In genomic region chr3:61965770-61966131, GRCh38 we compare ENCODE assay signal across 12 cellular contexts.
DNase-seq lines count a peak whose midpoint lies in the region; ATAC-seq and TF ChIP-seq lines count a peak whose summit lies in the region.
"Had no signal": no experiment of that assay in that cellular context is flagged by ENCODE, and none has a peak within 500 bp of the region (broad histone marks: within the 10 kb centered on the region; RNA-seq: fewer than 3 reads in every experiment).

No MANE protein-coding gene starts in this region.

- H3K9me3 Mint-ChIP-seq in Caco-2 (ENCODE audit: unreplicated experiment) = no peaks in the 10 kb centered on the region

- POLR2A ChIA-PET in Caco-2 (lab: Charles Lee) = no interaction called here
- POLR2A ChIA-PET in HCT116 (lab: Charles Lee) = no interaction called here

- H2AFZ ChIP-seq in HCT116 (ENCODE audit: low read depth, low read length, poor library complexity, severe bottlenecking) = no peak overlapping the region

- no peaks in the 10 kb centered on the region for H3K9me2 ChIP-seq in HCT116 (ENCODE audit: insufficient read depth)

- RAD21 ChIA-PET in HCT116 (lab: Charles Lee; ENCODE audit: low non-redundant PET in 1 of 2, low total read pairs in 2 of 2, uncharacterized antibody in 2 of 2, unreplicated experiment in 2 of 2) = no interaction called here

- no peak overlapping the region for H3K4me3 Mint-ChIP-seq in Caco-2 (ENCODE audit: unreplicated experiment)
- H3K4me3 Mint-ChIP-seq: CD4-positive, CD25-positive, alpha-beta regulatory T cell had no signal

- TF ChIP-seq RAD21 in HCT116 (IDR thresholded peaks at IDR 0.05; ENCODE audit: low read depth) = no peak

- TF ChIP-seq CTCF in Caco-2 (IDR thresholded peaks at IDR 0.05; ENCODE audit: insufficient read depth in 1 of 2, low read depth in 1 of 2, low read length in 1 of 2, severe bottlenecking in 1 of 2, unreplicated experiment in 1 of 2) (no peak), HCT116 (IDR thresholded peaks at IDR 0.05 in 2 of 3, conservative IDR thresholded peaks at IDR 0.05 in 1 of 3; ENCODE audit: borderline replicate concordance in 1 of 3, insufficient read depth in 1 of 3, low read depth in 2 of 3, low read length in 2 of 3) (no peak), left lung (IDR thresholded peaks at IDR 0.05) (no peak)

- H3K4me3 ChIP-seq in Caco-2 (ENCODE audit: low read depth, low read length) = no peak overlapping the region
- H3K4me3 ChIP-seq in HCT116 (replicated peaks in 1 of 2; ENCODE audit: low read depth in 1 of 2, low read length in 2 of 2) = no peak overlapping the region
- H3K4me3 ChIP-seq in left lung = no peak overlapping the region
- H3K4me3 ChIP-seq: BLaER1 treated with 17β-estradiol and CSF1 and Interleukin-3, amounts not matched to agents 10 nM and 100 nM had no signal

- H3K36me3 Mint-ChIP-seq in Caco-2 (ENCODE audit: insufficient read depth, unreplicated experiment) = peaks cover 5% of the 10 kb centered on the region
- H3K36me3 Mint-ChIP-seq: CD4-positive, CD25-positive, alpha-beta regulatory T cell had no signal

- TF ChIP-seq POLR2A in HCT116 (IDR thresholded peaks at IDR 0.05; ENCODE audit: borderline replicate concordance, extremely low read depth, insufficient read depth, insufficient read length) = no peak

- H3K9me3 ChIP-seq in Caco-2 (no peaks in the 10 kb centered on the region), HCT116 (ENCODE audit: control insufficient read depth in 1 of 2, insufficient read depth in 1 of 2, low read depth in 1 of 2, low read length in 2 of 2) (no peaks in the 10 kb centered on the region), left lung (no peaks in the 10 kb centered on the region)
- H3K9me3 ChIP-seq: BLaER1 treated with 17β-estradiol and CSF1 and Interleukin-3, amounts not matched to agents 10 nM and 100 nM had no signal

- CTCF ChIA-PET in Caco-2 (lab: Charles Lee) = no interaction called here
- CTCF ChIA-PET in HCT116 (lab: Charles Lee) = no interaction called here

- H3K9ac ChIP-seq in HCT116 (ENCODE audit: low read length) = no peak overlapping the region
- H3K9ac ChIP-seq: BLaER1 treated with 17β-estradiol and CSF1 and Interleukin-3, amounts not matched to agents 10 nM and 100 nM had no signal

- no peak for ATAC-seq in HCT116
- peak; percentile 36 for ATAC-seq in left lung
- no peak for ATAC-seq in GM18858 (IDR thresholded peaks at IDR 0.05; ENCODE audit: unreplicated experiment)

- H3K27ac ChIP-seq in HCT116 (ENCODE audit: low read depth, low read length) (no peak overlapping the region), epithelial cell of prostate (peak overlapping the region; percentile 11), left lung (peak overlapping the region in 1 of 2 donors; percentile 16)
- H3K27ac ChIP-seq: BLaER1 treated with 17β-estradiol and CSF1 and Interleukin-3, amounts not matched to agents 10 nM and 100 nM; HL-60 had no signal

- BruUV-seq in Caco-2 (replicated peaks; lab: Mats Ljungman, UMichigan) = no TSS peak
- no TSS peak for BruUV-seq in HCT116 (replicated peaks; lab: Mats Ljungman, UMichigan)

- H3K4me1 ChIP-seq in Caco-2 = peaks cover 38% of the 10 kb centered on the region
- H3K4me1 ChIP-seq in HCT116 (ENCODE audit: control insufficient read depth in 1 of 2, insufficient read depth in 2 of 2, low read length in 2 of 2) = peaks cover 6 to 37% of the 10 kb centered on the region in 2 experiments
- no peaks in the 10 kb centered on the region for H3K4me1 ChIP-seq in left lung
- H3K4me1 ChIP-seq: BLaER1 treated with 17β-estradiol and CSF1 and Interleukin-3, amounts not matched to agents 10 nM and 100 nM had no signal

- no peaks in the 10 kb centered on the region for H3K27me3 ChIP-seq in Caco-2 (replicated peaks; ENCODE audit: control insufficient read depth, insufficient read depth, low read length)
- no peaks in the 10 kb centered on the region for H3K27me3 ChIP-seq in HCT116 (ENCODE audit: insufficient read depth, low read length)
- no peaks in the 10 kb centered on the region for H3K27me3 ChIP-seq in left lung
- H3K27me3 ChIP-seq: BLaER1 treated with 17β-estradiol and CSF1 and Interleukin-3, amounts not matched to agents 10 nM and 100 nM had no signal

- DNase-seq in Caco-2 (no peak), HCT116 (ENCODE audit: low read depth, low spot score) (no peak), epithelial cell of prostate (ENCODE audit: low read depth, low spot score) (no peak), left lung (no peak), COR-L47 (lab: John Stamatoyannopoulos, UW) (no peak)
- DNase-seq in activated T-cell treated with anti-CD3 and anti-CD28 coated beads, Interleukin-2, amount 50 U/mL, for 48 hours = no peak
- DNase-seq: CD4-positive, CD25-positive, alpha-beta regulatory T cell; DMS153; DMS79 treated with DMSO at 0.1 percent for 48 hours had no signal

- H3K79me2 ChIP-seq in HCT116 (ENCODE audit: insufficient read depth, low read length) = no peaks in the 10 kb centered on the region

- no peaks in the 10 kb centered on the region for H4K20me1 ChIP-seq in HCT116 (ENCODE audit: insufficient read depth)

- H3K27ac Mint-ChIP-seq in Caco-2 (ENCODE audit: unreplicated experiment) = peak overlapping the region; percentile 37
- H3K27ac Mint-ChIP-seq: CD4-positive, CD25-positive, alpha-beta regulatory T cell had no signal

- H3K4me1 Mint-ChIP-seq in Caco-2 (ENCODE audit: low read depth, unreplicated experiment) = peaks cover 29% of the 10 kb centered on the region
- H3K4me1 Mint-ChIP-seq: CD4-positive, CD25-positive, alpha-beta regulatory T cell had no signal

- peak overlapping the region; percentile 29; the same call in 1 of the 2 replicates for H3K4me2 ChIP-seq in HCT116 (ENCODE audit: low read length)
- H3K4me2 ChIP-seq: BLaER1 treated with 17β-estradiol and CSF1 and Interleukin-3, amounts not matched to agents 10 nM and 100 nM had no signal

- H3K36me3 ChIP-seq in Caco-2 (ENCODE audit: control insufficient read depth, insufficient read depth, low read length) (no peaks in the 10 kb centered on the region), HCT116 (ENCODE audit: control insufficient read depth in 1 of 2, insufficient read depth in 2 of 2, low read length in 2 of 2) (no peaks in the 10 kb centered on the region), left lung (no peaks in the 10 kb centered on the region)
- H3K36me3 ChIP-seq: BLaER1 treated with 17β-estradiol and CSF1 and Interleukin-3, amounts not matched to agents 10 nM and 100 nM had no signal

- intact Hi-C loops in Caco-2 (cut with micrococcal nuclease; ENCODE audit: unreplicated experiment) (no loop called here), HCT116 (cut with micrococcal nuclease) (no loop called here), left lung (cut with DNase I) (no loop called here)

- H3K27me3 Mint-ChIP-seq in Caco-2 (ENCODE audit: insufficient read depth, unreplicated experiment) = no peaks in the 10 kb centered on the region
- H3K27me3 Mint-ChIP-seq: CD4-positive, CD25-positive, alpha-beta regulatory T cell had no signal

TF ChIP-seq in HCT116, 20 proteins besides CTCF, POLR2A, EP300 and RAD21:
- TF ChIP-seq EGR1 (IDR thresholded peaks at IDR 0.05; ENCODE audit: low read depth) (no peak), POLR2AphosphoS5 (IDR thresholded peaks at IDR 0.05; ENCODE audit: low read depth, low read length) (no peak), EZH2phosphoT487 (IDR thresholded peaks at IDR 0.05; ENCODE audit: borderline replicate concordance) (no peak), MAX (IDR thresholded peaks at IDR 0.05) (no peak), YY1 (IDR thresholded peaks at IDR 0.05; ENCODE audit: extremely low read depth, insufficient replicate concordance, low read depth, low read length) (no peak), ELF1 (IDR thresholded peaks at IDR 0.05; ENCODE audit: borderline replicate concordance, low read depth) (no peak), ZBTB33 (IDR thresholded peaks at IDR 0.05; ENCODE audit: extremely low read depth, insufficient replicate concordance, low read length) (no peak), SRF (IDR thresholded peaks at IDR 0.05; ENCODE audit: low read depth) (no peak), EZH2 (IDR thresholded peaks at IDR 0.05) (no peak), FOSL1 (IDR thresholded peaks at IDR 0.05; ENCODE audit: low read depth) (no peak)
